In genomic region chr3:33269385-33269784, GRCh38 we compare ENCODE assay signal across 27 cellular contexts. TPM values are rescaled to one million over a fixed set of nuclear protein-coding genes. Genes with fewer than 3 reads are reported as not detected.
"Had no signal": no experiment of that assay in that cellular context is flagged by ENCODE, and none has a peak within 500 bp of the region (broad histone marks: within the 10 kb centered on the region; RNA-seq: fewer than 3 reads in every experiment).

No MANE protein-coding gene starts in this region.

- ATAC-seq: activated CD8-positive, alpha-beta T cell treated with anti-CD3 and anti-CD28 coated beads for 36 hours; activated T-cell treated with anti-CD3 and anti-CD28 coated beads, Interleukin-2, amount 50 U/mL, for 4 hours; activated T-helper 17 cell treated with anti-CD3 and anti-CD28 coated beads, Interleukin-2, amount 50 U/mL, for 72 hours; esophagus mucosa; WTC11 had no signal

- DNase-seq: activated CD4-positive, alpha-beta T cell treated with anti-CD3 and anti-CD28 coated beads for 1 hour; activated CD4-positive, alpha-beta T cell treated with anti-CD3 and anti-CD28 coated beads for 4 hours; activated CD4-positive, alpha-beta T cell treated with anti-CD3 and anti-CD28 coated beads, Interleukin-2, amount 10 ng/mL, durations not matched to agents 7 days and 5 days; activated CD4-positive, alpha-beta T cell treated with anti-CD3 and anti-CD28 coated beads, Interleukin-2, amount 50 U/mL, for 48 hours; activated CD8-positive, alpha-beta memory T cell treated with anti-CD3 and anti-CD28 coated beads for 24 hours; activated CD8-positive, alpha-beta T cell treated with anti-CD3 and anti-CD28 coated beads for 36 hours; activated effector memory CD4-positive, alpha-beta T cell treated with Interleukin-2 at 50 U/mL for 16 hours; activated gamma-delta T cell treated with Interleukin-2 at 50 U/mL for 16 hours; activated naive CD4-positive, alpha-beta T cell treated with anti-CD3 and anti-CD28 coated beads, Interleukin-2, amount 50 U/mL, for 16 hours; activated naive CD4-positive, alpha-beta T cell treated with Interleukin-2 at 50 U/mL for 16 hours; activated T-cell treated with anti-CD3 and anti-CD28 coated beads, Interleukin-2, amount 50 U/mL, for 4 hours; amniotic stem cell; anterior cingulate cortex; brain microvascular endothelial cell; dorsolateral prefrontal cortex; effector memory CD4-positive, alpha-beta T cell; endodermal cell; foreskin fibroblast; head of caudate nucleus; T-helper 2 cell had no signal

- H3K27me3 ChIP-seq: brain microvascular endothelial cell had no signal

- H3K36me3 ChIP-seq: brain microvascular endothelial cell had no signal

- H3K4me3 ChIP-seq: coronary artery, dorsolateral prefrontal cortex had no signal

- H3K27ac ChIP-seq: brain microvascular endothelial cell, coronary artery, dorsolateral prefrontal cortex, VCaP had no signal

RNA-seq across cellular contexts. Expression of gene FBXL2, which starts 7.9 kb away (rescaled TPM):
- total RNA-seq: activated CD4-positive, alpha-beta T cell treated with anti-CD3 and anti-CD28 coated beads, Interleukin-2, amount 10 ng/mL, durations not matched to agents 7 days and 5 days; activated CD8-positive, alpha-beta T cell treated with anti-CD3 and anti-CD28 coated beads for 36 hours; activated T-cell treated with anti-CD3 and anti-CD28 coated beads, Interleukin-2, amount 50 U/mL, for 4 hours; T-helper 1 cell treated with Interleukin-12 subunit alpha and Interleukin-12 subunit beta and Interleukin-4 antibody, amounts not matched to agents 30 ng/mL and 1 ng/mL, for 36 hours had no signal

RNA-seq across cellular contexts. Expression of gene SUSD5, which starts 50.8 kb away (rescaled TPM):
- total RNA-seq: activated CD4-positive, alpha-beta T cell treated with anti-CD3 and anti-CD28 coated beads, Interleukin-2, amount 10 ng/mL, durations not matched to agents 7 days and 5 days; activated CD8-positive, alpha-beta T cell treated with anti-CD3 and anti-CD28 coated beads for 36 hours; activated T-cell treated with anti-CD3 and anti-CD28 coated beads, Interleukin-2, amount 50 U/mL, for 4 hours; activated T-helper 17 cell treated with anti-CD3 and anti-CD28 coated beads, Interleukin-2, amount 50 U/mL, for 72 hours; bronchial epithelial cell; T-helper 1 cell treated with Interleukin-12 subunit alpha and Interleukin-12 subunit beta and Interleukin-4 antibody, amounts not matched to agents 30 ng/mL and 1 ng/mL, for 36 hours had no signal
